ENCODE assay signal across 19 cellular contexts in genomic region chr11:35912883-35913614, GRCh38. TPM values are rescaled to one million over a fixed set of nuclear protein-coding genes. Genes with fewer than 3 reads are reported as not detected.
A peak's percentile ranks its signal among the peaks of the same experiment; 100 is the strongest.
DNase-seq lines count a peak whose midpoint lies in the region; ATAC-seq and TF ChIP-seq lines count a peak whose summit lies in the region.
"Had no signal": no experiment of that assay in that cellular context is flagged by ENCODE, and none has a peak within 500 bp of the region (broad histone marks: within the 10 kb centered on the region; RNA-seq: fewer than 3 reads in every experiment).

No MANE protein-coding gene starts in this region.

- H3K9me3 ChIP-seq in esophagus muscularis mucosa, result no peaks in the 10 kb centered on the region

- no peaks in the 10 kb centered on the region for H3K27me3 ChIP-seq in esophagus muscularis mucosa

- intact Hi-C loops in esophagus muscularis mucosa (cut with DNase I), result no loop called here

- no peak overlapping the region for H3K27ac ChIP-seq in esophagus muscularis mucosa (replicated peaks in 1 of 4)
- H3K27ac ChIP-seq: C4-2B had no signal

- TF ChIP-seq POLR2A in esophagus muscularis mucosa (IDR thresholded peaks at IDR 0.05; ENCODE audit: low read depth), result no peak

- peak; percentile 47 for ATAC-seq in GM18868 (IDR thresholded peaks at IDR 0.05; ENCODE audit: unreplicated experiment)
- peak; percentile 26 for ATAC-seq in HG02884 (IDR thresholded peaks at IDR 0.05; ENCODE audit: unreplicated experiment)

- no peak overlapping the region for H3K4me3 ChIP-seq in esophagus muscularis mucosa

- peaks cover 0 to 33% (median 21%) of the 10 kb centered on the region in 4 donors for H3K4me1 ChIP-seq in esophagus muscularis mucosa

- no peak for TF ChIP-seq CTCF in esophagus muscularis mucosa (IDR thresholded peaks at IDR 0.05)

- DNase-seq in esophagus muscularis mucosa (ENCODE audit: extremely low spot score), result peak; percentile 26
- no peak for DNase-seq in NCI-H446 treated with DMSO at 0.1 percent for 48 hours (lab: John Stamatoyannopoulos, UW)
- DNase-seq in DMS153 (lab: John Stamatoyannopoulos, UW), result no peak
- no peak for DNase-seq in COLO829 (ENCODE audit: low spot score)
- no peak for DNase-seq in putamen (ENCODE audit: low spot score)
- DNase-seq: AML-193; DMS79 treated with DMSO at 0.1 percent for 48 hours; Karpas-422; NCI-H1417 treated with DMSO at 0.1 percent for 48 hours; NCI-H1930; NCI-H748 treated with DMSO at 0.1 percent for 48 hours; NK-92 treated with Interleukin-12 subunit alpha and Interleukin-12 subunit beta, amount 100 ng/mL, for 24 hours; Right ventricle myocardium superior; SW 1271; T-helper 2 cell had no signal

- no peaks in the 10 kb centered on the region for H3K36me3 ChIP-seq in esophagus muscularis mucosa

- TF ChIP-seq EP300 in esophagus muscularis mucosa (IDR thresholded peaks at IDR 0.05), result no peak

RNA-seq across cellular contexts. Expression of gene LDLRAD3, which starts 30.8 kb away (rescaled TPM):
- total RNA-seq in esophagus muscularis mucosa, result 1 to 10 TPM; 6.8 to 8.7 (median 8.2) TPM
- total RNA-seq: OCI-LY7 had no signal
